In genomic region chr7:138164804-138165203, GRCh38 we compare ENCODE assay signal across 1 cellular context.
TF ChIP-seq lines count a peak whose summit lies in the region.

No MANE protein-coding gene starts in this region.

TF ChIP-seq in K562, 482 proteins besides CTCF, POLR2A, EP300 and RAD21 (continued from another document):
- no peak for TF ChIP-seq ZBTB11 (CRISPR knock-in tag; IDR thresholded peaks at IDR 0.05)
- peak; percentile 53 for TF ChIP-seq TCF3 (CRISPR knock-in tag; IDR thresholded peaks at IDR 0.05)
- TF ChIP-seq CREB3 (tag; conservative IDR thresholded peaks at IDR 0.05; ENCODE audit: low read depth): no peak
- TF ChIP-seq CBX5 (IDR thresholded peaks at IDR 0.05; ENCODE audit: borderline replicate concordance, low read depth): peak; percentile 93
- TF ChIP-seq, protein P1, sequence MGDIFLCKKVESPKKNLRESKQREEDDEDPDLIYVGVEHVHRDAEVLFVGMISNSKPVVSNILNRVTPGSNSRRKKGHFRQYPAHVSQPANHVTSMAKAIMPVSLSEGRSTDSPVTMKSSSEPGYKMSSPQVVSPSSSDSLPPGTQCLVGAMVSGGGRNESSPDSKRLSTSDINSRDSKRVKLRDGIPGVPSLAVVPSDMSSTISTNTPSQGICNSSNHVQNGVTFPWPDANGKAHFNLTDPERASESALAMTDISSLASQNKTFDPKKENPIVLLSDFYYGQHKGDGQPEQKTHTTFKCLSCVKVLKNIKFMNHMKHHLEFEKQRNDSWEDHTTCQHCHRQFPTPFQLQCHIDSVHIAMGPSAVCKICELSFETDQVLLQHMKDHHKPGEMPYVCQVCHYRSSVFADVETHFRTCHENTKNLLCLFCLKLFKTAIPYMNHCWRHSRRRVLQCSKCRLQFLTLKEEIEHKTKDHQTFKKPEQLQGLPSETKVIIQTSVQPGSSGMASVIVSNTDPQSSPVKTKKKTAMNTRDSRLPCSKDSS (IDR thresholded peaks at IDR 0.05; ENCODE audit: low read depth, partially characterized antibody): peak; percentile 80
- no peak for TF ChIP-seq PCBP1 (IDR thresholded peaks at IDR 0.05; ENCODE audit: low read depth, low read length, poor library complexity, severe bottlenecking)
- TF ChIP-seq ZKSCAN1 (IDR thresholded peaks at IDR 0.05; ENCODE audit: low read depth, low read length): no peak
- TF ChIP-seq, protein P2, sequence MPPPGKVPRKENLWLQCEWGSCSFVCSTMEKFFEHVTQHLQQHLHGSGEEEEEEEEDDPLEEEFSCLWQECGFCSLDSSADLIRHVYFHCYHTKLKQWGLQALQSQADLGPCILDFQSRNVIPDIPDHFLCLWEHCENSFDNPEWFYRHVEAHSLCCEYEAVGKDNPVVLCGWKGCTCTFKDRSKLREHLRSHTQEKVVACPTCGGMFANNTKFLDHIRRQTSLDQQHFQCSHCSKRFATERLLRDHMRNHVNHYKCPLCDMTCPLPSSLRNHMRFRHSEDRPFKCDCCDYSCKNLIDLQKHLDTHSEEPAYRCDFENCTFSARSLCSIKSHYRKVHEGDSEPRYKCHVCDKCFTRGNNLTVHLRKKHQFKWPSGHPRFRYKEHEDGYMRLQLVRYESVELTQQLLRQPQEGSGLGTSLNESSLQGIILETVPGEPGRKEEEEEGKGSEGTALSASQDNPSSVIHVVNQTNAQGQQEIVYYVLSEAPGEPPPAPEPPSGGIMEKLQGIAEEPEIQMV (tag; conservative IDR thresholded peaks at IDR 0.05; ENCODE audit: low read depth): no peak
- TF ChIP-seq SOX6 (IDR thresholded peaks at IDR 0.05): peak; percentile 51; the same call in 1 of the 2 replicates
- peak; percentile 16; the same call in 1 of the 2 replicates for TF ChIP-seq CEBPB (tag; IDR thresholded peaks at IDR 0.05)
- TF ChIP-seq MAFK (IDR thresholded peaks at IDR 0.05; ENCODE audit: low read length): no peak
- TF ChIP-seq PPARD (CRISPR knock-in tag; IDR thresholded peaks at IDR 0.05): no peak
- TF ChIP-seq TEAD4 (IDR thresholded peaks at IDR 0.05; ENCODE audit: low read length): peak; percentile 60
- TF ChIP-seq TEAD4 (CRISPR knock-in tag; IDR thresholded peaks at IDR 0.05; ENCODE audit: borderline replicate concordance): no peak
- no peak for TF ChIP-seq CTCFL (IDR thresholded peaks at IDR 0.05; ENCODE audit: borderline replicate concordance, insufficient read depth, low read depth, low read length, poor library complexity, severe bottlenecking)
- TF ChIP-seq TRIM24 (IDR thresholded peaks at IDR 0.05): peak; percentile 86 to 89
- TF ChIP-seq TRIM28 (IDR thresholded peaks at IDR 0.05): peak; percentile 88
- no peak for TF ChIP-seq PHTF2 (CRISPR knock-in tag; IDR thresholded peaks at IDR 0.05)
- TF ChIP-seq CBFA2T2 (conservative IDR thresholded peaks at IDR 0.05): peak; percentile 74
- TF ChIP-seq GATA2 (CRISPR knock-in tag; IDR thresholded peaks at IDR 0.05): no peak
- TF ChIP-seq ARID1B (IDR thresholded peaks at IDR 0.05): peak; percentile 27; the same call in 1 of the 2 replicates
- TF ChIP-seq GMEB1 (CRISPR knock-in tag; IDR thresholded peaks at IDR 0.05): no peak
- TF ChIP-seq MCM5 (IDR thresholded peaks at IDR 0.05; ENCODE audit: low read depth): no peak
- no peak for TF ChIP-seq ZBTB34 (CRISPR knock-in tag; IDR thresholded peaks at IDR 0.05)
- peak; percentile 64 for TF ChIP-seq TAL1 (IDR thresholded peaks at IDR 0.05)
- no peak for TF ChIP-seq ZFX (CRISPR knock-in tag; IDR thresholded peaks at IDR 0.05)
- TF ChIP-seq CBX3 (IDR thresholded peaks at IDR 0.05; ENCODE audit: borderline replicate concordance in 1 of 2, low read length in 2 of 2): peak in 1 of 2 experiments; percentile 94; a peak in 2 of 3 replicates
- no peak for TF ChIP-seq ETS1 (conservative IDR thresholded peaks at IDR 0.05; ENCODE audit: control insufficient read depth, low read depth, low read length)
- peak; percentile 34; the same call in 1 of the 2 replicates for TF ChIP-seq NCOR1 (IDR thresholded peaks at IDR 0.05)
- no peak for TF ChIP-seq ZNF436 (CRISPR knock-in tag; IDR thresholded peaks at IDR 0.05)
- peak; percentile 97 for TF ChIP-seq ZFP36 (IDR thresholded peaks at IDR 0.05; ENCODE audit: low read depth, low read length, partially characterized antibody)
- TF ChIP-seq, protein P3, sequence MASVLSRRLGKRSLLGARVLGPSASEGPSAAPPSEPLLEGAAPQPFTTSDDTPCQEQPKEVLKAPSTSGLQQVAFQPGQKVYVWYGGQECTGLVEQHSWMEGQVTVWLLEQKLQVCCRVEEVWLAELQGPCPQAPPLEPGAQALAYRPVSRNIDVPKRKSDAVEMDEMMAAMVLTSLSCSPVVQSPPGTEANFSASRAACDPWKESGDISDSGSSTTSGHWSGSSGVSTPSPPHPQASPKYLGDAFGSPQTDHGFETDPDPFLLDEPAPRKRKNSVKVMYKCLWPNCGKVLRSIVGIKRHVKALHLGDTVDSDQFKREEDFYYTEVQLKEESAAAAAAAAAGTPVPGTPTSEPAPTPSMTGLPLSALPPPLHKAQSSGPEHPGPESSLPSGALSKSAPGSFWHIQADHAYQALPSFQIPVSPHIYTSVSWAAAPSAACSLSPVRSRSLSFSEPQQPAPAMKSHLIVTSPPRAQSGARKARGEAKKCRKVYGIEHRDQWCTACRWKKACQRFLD (CRISPR knock-in tag; IDR thresholded peaks at IDR 0.05): no peak
- TF ChIP-seq ZC3H4 (CRISPR knock-in tag; IDR thresholded peaks at IDR 0.05; ENCODE audit: borderline replicate concordance): no peak
- TF ChIP-seq ZNF780A (CRISPR knock-in tag; IDR thresholded peaks at IDR 0.05): peak; percentile 94; the same call in 1 of the 2 replicates
- TF ChIP-seq NONO (IDR thresholded peaks at IDR 0.05; ENCODE audit: low read depth in 2 of 2, low read length in 1 of 2): no peak
- no peak for TF ChIP-seq ATF1 (CRISPR knock-in tag; IDR thresholded peaks at IDR 0.05)
- no peak for TF ChIP-seq ATF1 (tag; IDR thresholded peaks at IDR 0.05)
- no peak for TF ChIP-seq RBM34 (IDR thresholded peaks at IDR 0.05; ENCODE audit: borderline replicate concordance, insufficient read depth, low read length)
- no peak for TF ChIP-seq POLR2G (IDR thresholded peaks at IDR 0.05; ENCODE audit: low read depth, low read length)
- TF ChIP-seq PTRF (tag; IDR thresholded peaks at IDR 0.05): no peak
- TF ChIP-seq PHB2 (IDR thresholded peaks at IDR 0.05; ENCODE audit: low read depth): no peak
- no peak for TF ChIP-seq RBM17 (IDR thresholded peaks at IDR 0.05; ENCODE audit: borderline replicate concordance, low read depth, low read length)
- no peak for TF ChIP-seq RBM15 (IDR thresholded peaks at IDR 0.05; ENCODE audit: insufficient read depth, low read length)
- TF ChIP-seq KAT8 (IDR thresholded peaks at IDR 0.05; ENCODE audit: low read depth): no peak
TF ChIP-seq in K562: peak in this region for 17.
